Comparison of ENCODE assay signal across 10 cellular contexts in genomic region chr2:63488118-63488713, GRCh38.
DNase-seq lines count a peak whose midpoint lies in the region; ATAC-seq and TF ChIP-seq lines count a peak whose summit lies in the region.
"Had no signal": no experiment of that assay in that cellular context is flagged by ENCODE, and none has a peak within 500 bp of the region (broad histone marks: within the 10 kb centered on the region; RNA-seq: fewer than 3 reads in every experiment).

No MANE protein-coding gene starts in this region.

- in situ Hi-C loops in SK-MEL-5 (cut with HindIII; ENCODE audit: low pct_unique_long_range_greater_than_20kb, low sequenced_read_pairs), result no loop called here

- no peak for TF ChIP-seq EP300 in tibial nerve (IDR thresholded peaks at IDR 0.05)

- H3K4me1 ChIP-seq in tibial nerve, result no peaks in the 10 kb centered on the region

- H3K4me3 ChIP-seq in tibial nerve, result no peak overlapping the region

- peak in 3 of 5 experiments; percentile 47 to 50 (median 49) for TF ChIP-seq CTCF in tibial nerve (IDR thresholded peaks at IDR 0.05)

- DNase-seq in D341Med (ENCODE audit: low spot score), result peak; percentile 25
- peak; percentile 7 for DNase-seq in H4 (ENCODE audit: low spot score)
- DNase-seq in SK-MEL-5 (ENCODE audit: low read depth, low spot score), result peak; percentile 62
- peak; percentile 17 for DNase-seq in glomerular visceral epithelial cell (ENCODE audit: extremely low spot score)
- DNase-seq in tibial nerve (ENCODE audit: low spot score in 2 of 2), result no peak
- DNase-seq in stimulated activated naive CD4-positive, alpha-beta T cell treated with Interleukin-2 at 50 U/mL for 16 hours (lab: John Stamatoyannopoulos, UW), result no peak
- DNase-seq: activated B cell treated with CpG ODN at 0.5 μM for 24 hours had no signal

- no peak overlapping the region for H3K27ac ChIP-seq in tibial nerve
- H3K27ac ChIP-seq: neutrophil had no signal

- WGBS in tibial nerve, 2 donors, result 64 to 65% methylated on average over 2 of the region's 2 CpGs

- ATAC-seq in HG02759 (IDR thresholded peaks at IDR 0.05; ENCODE audit: unreplicated experiment), result no peak
- no peak for ATAC-seq in GM18505 (IDR thresholded peaks at IDR 0.05; ENCODE audit: unreplicated experiment)

- no peaks in the 10 kb centered on the region for H3K27me3 ChIP-seq in tibial nerve
- H3K27me3 ChIP-seq: neutrophil had no signal

- H3K36me3 ChIP-seq in tibial nerve, result peaks cover 0 to 7% (median 0%) of the 10 kb centered on the region in 3 donors
- H3K36me3 ChIP-seq: neutrophil had no signal

- TF ChIP-seq POLR2A in tibial nerve (IDR thresholded peaks at IDR 0.05) (no peak), GM18505 (IDR thresholded peaks at IDR 0.05; ENCODE audit: borderline replicate concordance, extremely low read depth, insufficient read depth, insufficient read length) (no peak)

- no peaks in the 10 kb centered on the region for H3K9me3 ChIP-seq in tibial nerve
- H3K9me3 ChIP-seq: neutrophil had no signal

Comparison
In these comparisons a context has a peak if more than half of its experiments do, and no peak if none do; other contexts are left out.
1. DNase-seq: peak in D341Med (single experiment), H4 (single experiment), SK-MEL-5 (single experiment) and glomerular visceral epithelial cell (single experiment); none in tibial nerve (0 of 2) and stimulated activated naive CD4-positive, alpha-beta T cell treated with Interleukin-2 at 50 U/mL for 16 hours (single experiment).